ENCODE assay signal across 1 cellular context in genomic region chr6:111478749-111479148, GRCh38.
TF ChIP-seq lines count a peak whose summit lies in the region.

No MANE protein-coding gene starts in this region.

TF ChIP-seq in GM12878, 131 proteins besides CTCF, POLR2A, EP300 and RAD21 (continued from another document):
- TF ChIP-seq E2F8 (IDR thresholded peaks at IDR 0.05; ENCODE audit: low read depth, partially characterized antibody): no peak
- TF ChIP-seq ELK1 (IDR thresholded peaks at IDR 0.05; ENCODE audit: low read depth, low read length): no peak
- TF ChIP-seq NRF1 (conservative IDR thresholded peaks at IDR 0.05; ENCODE audit: low read depth, low read length): no peak
